Comparison of ENCODE assay signal across 18 cellular contexts in genomic region chr19:5337126-5337525, GRCh38. TPM values are rescaled to one million over a fixed set of nuclear protein-coding genes. Genes with fewer than 3 reads are reported as not detected.
DNase-seq lines count a peak whose midpoint lies in the region; ATAC-seq and TF ChIP-seq lines count a peak whose summit lies in the region.
"Had no signal": no experiment of that assay in that cellular context is flagged by ENCODE, and none has a peak within 500 bp of the region (broad histone marks: within the 10 kb centered on the region; RNA-seq: fewer than 3 reads in every experiment).

No MANE protein-coding gene starts in this region.

- peaks cover 68% of the 10 kb centered on the region for H3K27me3 ChIP-seq in CD4-positive, alpha-beta T cell (ENCODE audit: control insufficient read depth, insufficient read depth, low read length)
- no peaks in the 10 kb centered on the region for H3K27me3 ChIP-seq in WERI-Rb-1 (ENCODE audit: insufficient read depth, low read depth, severe bottlenecking)
- H3K27me3 ChIP-seq in H9 (ENCODE audit: insufficient read depth, low read length), result peaks cover 6% of the 10 kb centered on the region

- H3K18ac ChIP-seq in H9 (ENCODE audit: insufficient read length, low read depth, low read length), result no peak overlapping the region

- no peak overlapping the region for H2BK15ac ChIP-seq in H9 (ENCODE audit: low read depth, low read length)

- H3K4me2 ChIP-seq in H9 (ENCODE audit: insufficient read depth, insufficient read length, low read length), result no peak overlapping the region
- H3K4me2 ChIP-seq: A549 had no signal

- H3K36me3 Mint-ChIP-seq in CD4-positive, alpha-beta T cell (ENCODE audit: low read depth), result no peaks in the 10 kb centered on the region
- no peaks in the 10 kb centered on the region for H3K36me3 Mint-ChIP-seq in nephron (ENCODE audit: low read depth)
- no peaks in the 10 kb centered on the region for H3K36me3 Mint-ChIP-seq in osteocyte (ENCODE audit: unreplicated experiment)
- peaks cover 10 to 29% (median 11%) of the 10 kb centered on the region in 3 experiments; a peak in 6 of 7 replicates for H3K36me3 Mint-ChIP-seq in H9 (ENCODE audit: insufficient read depth in 1 of 3, low read depth in 3 of 3)
- H3K36me3 Mint-ChIP-seq: CD8-positive, alpha-beta memory T cell had no signal

- no peak overlapping the region for H3K9ac ChIP-seq in H9 (ENCODE audit: extremely low read depth, insufficient read length, low read length)

- no peak overlapping the region for H2BK20ac ChIP-seq in H9 (ENCODE audit: low read depth, low read length, poor library complexity, severe bottlenecking)

- intact Hi-C loops in CD4-positive, alpha-beta T cell (cut with DNase I, micrococcal nuclease), result no loop called here

- H3K4ac ChIP-seq in H9 (ENCODE audit: low read depth, low read length), result no peak overlapping the region

- no peak overlapping the region for H3K27ac ChIP-seq in CD4-positive, alpha-beta T cell (ENCODE audit: low read depth, low read length)
- H3K27ac ChIP-seq in WERI-Rb-1 (peak overlapping the region; percentile 71), H9 (ENCODE audit: insufficient read length, low read depth, low read length) (no peak overlapping the region)
- H3K27ac ChIP-seq: A549, HL-60, Peyer's patch, SJSA1 had no signal

- H3K79me2 ChIP-seq in H9 (ENCODE audit: insufficient read depth, low read length), result peaks cover 30% of the 10 kb centered on the region; the same call in 1 of the 2 replicates

- peaks cover 3% of the 10 kb centered on the region for H3K79me1 ChIP-seq in H9 (ENCODE audit: insufficient read depth, low read depth, low read length, poor library complexity, severe bottlenecking)

- no peaks in the 10 kb centered on the region for H3K4me1 ChIP-seq in H9 (ENCODE audit: insufficient read depth, low read length)

- H3K23me2 ChIP-seq in H9 (ENCODE audit: insufficient read length, low read depth, low read length, poor library complexity, severe bottlenecking), result peaks cover 10% of the 10 kb centered on the region

- WGBS in H9 (ENCODE audit: extremely low coverage, insufficient read length, low lambda C conversion rate), result no CpG with 5 or more reads among the region's 24 CpGs

- CTCF ChIA-PET in CD4-positive, alpha-beta T cell (lab: Charles Lee), result no interaction called here

- no peak overlapping the region for H2BK120ac ChIP-seq in H9 (ENCODE audit: low read depth, low read length, poor library complexity, severe bottlenecking)

- no peaks in the 10 kb centered on the region for H3K9me3 ChIP-seq in CD4-positive, alpha-beta T cell (ENCODE audit: control insufficient read depth, low read length)
- no peaks in the 10 kb centered on the region for H3K9me3 ChIP-seq in WERI-Rb-1 (ENCODE audit: severe bottlenecking)
- H3K9me3 ChIP-seq in H9 (ENCODE audit: control insufficient read depth, low read depth, low read length), result no peaks in the 10 kb centered on the region
- H3K9me3 ChIP-seq: A549; BLaER1 treated with 17β-estradiol and CSF1 and Interleukin-3, amounts not matched to agents 10 nM and 100 nM had no signal

- H2BK5ac ChIP-seq in H9 (ENCODE audit: insufficient read length, low read length), result no peak overlapping the region

- H3K27me3 Mint-ChIP-seq in CD4-positive, alpha-beta T cell, result peaks cover 66% of the 10 kb centered on the region
- H3K27me3 Mint-ChIP-seq in nephron (ENCODE audit: low read depth), result peaks cover 66% of the 10 kb centered on the region
- H3K27me3 Mint-ChIP-seq in osteocyte (ENCODE audit: unreplicated experiment), result peaks cover 22% of the 10 kb centered on the region
- peaks cover 14% of the 10 kb centered on the region for H3K27me3 Mint-ChIP-seq in H9 (ENCODE audit: low read depth)

- no peaks in the 10 kb centered on the region for H3K9me3 Mint-ChIP-seq in CD4-positive, alpha-beta T cell
- no peaks in the 10 kb centered on the region for H3K9me3 Mint-ChIP-seq in nephron
- H3K9me3 Mint-ChIP-seq in osteocyte (ENCODE audit: unreplicated experiment), result no peaks in the 10 kb centered on the region
- peaks cover 4 to 5% of the 10 kb centered on the region in 2 experiments; a peak in 4 of 5 replicates for H3K9me3 Mint-ChIP-seq in H9

- H2BK12ac ChIP-seq in H9 (ENCODE audit: insufficient read length, low read depth, low read length), result no peak overlapping the region

- H3K4me3 Mint-ChIP-seq in CD4-positive, alpha-beta T cell, result peak overlapping the region; percentile 25
- peak overlapping the region in 2 of 3 experiments; percentile 47 to 72 for H3K4me3 Mint-ChIP-seq in nephron
- H3K4me3 Mint-ChIP-seq in osteocyte (ENCODE audit: unreplicated experiment), result no peak overlapping the region
- H3K4me3 Mint-ChIP-seq in H9, result peak overlapping the region in 1 of 2 experiments; percentile 90; a peak in 3 of 5 replicates

- H3K4me3 ChIP-seq in WERI-Rb-1 (ENCODE audit: low read depth, low read length), result no peak overlapping the region
- H3K4me3 ChIP-seq: A549, Peyer's patch, SJSA1 had no signal

- POLR2A ChIA-PET in CD4-positive, alpha-beta T cell (lab: Charles Lee), result no interaction called here

- H3K4me1 Mint-ChIP-seq in CD4-positive, alpha-beta T cell (ENCODE audit: low read depth), result peaks cover 27% of the 10 kb centered on the region
- peaks cover 23% of the 10 kb centered on the region for H3K4me1 Mint-ChIP-seq in nephron
- peaks cover 9% of the 10 kb centered on the region for H3K4me1 Mint-ChIP-seq in osteocyte (ENCODE audit: unreplicated experiment)
- peaks cover 25 to 39% of the 10 kb centered on the region in 2 experiments for H3K4me1 Mint-ChIP-seq in H9

- no peak for ATAC-seq in CD4-positive, alpha-beta T cell (ENCODE audit: poor library complexity)
- ATAC-seq in GM21367 (IDR thresholded peaks at IDR 0.05; ENCODE audit: unreplicated experiment), result no peak
- ATAC-seq: A549 had no signal

- no peak overlapping the region for H3K14ac ChIP-seq in H9 (ENCODE audit: insufficient read depth, low read length)

- no peak overlapping the region for H4K91ac ChIP-seq in H9 (ENCODE audit: insufficient read length, low read depth, low read length)

- no peak overlapping the region for H3K56ac ChIP-seq in H9 (ENCODE audit: insufficient read length, low read depth, low read length)

- no peak overlapping the region for H4K8ac ChIP-seq in H9 (replicated peaks; ENCODE audit: insufficient read length, low read depth, low read length)

- H4K20me1 ChIP-seq in H9 (ENCODE audit: control insufficient read depth, insufficient read depth, insufficient read length), result no peaks in the 10 kb centered on the region

- no peak for TF ChIP-seq CTCF in CD4-positive, alpha-beta T cell (IDR thresholded peaks at IDR 0.05)
- TF ChIP-seq CTCF in WERI-Rb-1 (IDR thresholded peaks at IDR 0.05; ENCODE audit: low read depth, low read length) (no peak), nephron (IDR thresholded peaks at IDR 0.05; ENCODE audit: unreplicated experiment in 3 of 3) (no peak), osteocyte (IDR thresholded peaks at IDR 0.05) (no peak), H9 (conservative IDR thresholded peaks at IDR 0.05) (no peak)

- H3T11ph ChIP-seq in H9 (ENCODE audit: low read length), result no peak overlapping the region

- H3K36me3 ChIP-seq in WERI-Rb-1, result peaks cover 12% of the 10 kb centered on the region
- H3K36me3 ChIP-seq: BLaER1 treated with 17β-estradiol and CSF1 and Interleukin-3, amounts not matched to agents 10 nM and 100 nM; Peyer's patch; SJSA1 had no signal

- H2AFZ ChIP-seq in H9 (ENCODE audit: low read length), result no peak overlapping the region

- no peak overlapping the region for H2AK5ac ChIP-seq in H9 (ENCODE audit: insufficient read length, low read length)

- no peak for DNase-seq in CD4-positive, alpha-beta T cell
- DNase-seq in WERI-Rb-1 (no peak), putamen (ENCODE audit: low spot score) (peak; percentile 72), osteocyte (ENCODE audit: extremely low spot score, unreplicated experiment) (no peak), H9 (no peak), GM19240 (ENCODE audit: insufficient read length, low spot score) (no peak)
- DNase-seq: CD8-positive, alpha-beta memory T cell; DMS53; EL; NCI-H1092 treated with DMSO at 0.1 percent for 48 hours; NCI-H1694; Peyer's patch had no signal

- no peak overlapping the region for H3K27ac Mint-ChIP-seq in CD4-positive, alpha-beta T cell
- H3K27ac Mint-ChIP-seq in nephron, result no peak overlapping the region
- H3K27ac Mint-ChIP-seq in osteocyte (ENCODE audit: unreplicated experiment), result no peak overlapping the region
- H3K27ac Mint-ChIP-seq in H9, result peak overlapping the region in 1 of 3 experiments; percentile 81; a peak in 1 of 7 replicates

- no peak overlapping the region for H3K23ac ChIP-seq in H9 (ENCODE audit: insufficient read length, low read depth, low read length)

- H4K5ac ChIP-seq in H9 (ENCODE audit: insufficient read length, low read depth, low read length), result no peak overlapping the region

RNA-seq across cellular contexts. Expression of gene PTPRS, which starts 3.5 kb away (rescaled TPM):
- 1 to 10 TPM; 5.3 to 6.3 TPM for total RNA-seq in CD4-positive, alpha-beta T cell
- total RNA-seq in osteocyte, result 182 and 185 TPM in 2 replicates
- total RNA-seq in H9 (2021), result 182 and 186 TPM in 2 replicates

Comparison
In these comparisons a context has a peak if more than half of its experiments do, and no peak if none do; other contexts are left out.
1. RNA of gene PTPRS, which starts 3.5 kb away (total RNA-seq): 182 to 186 TPM in H9 and 182 to 185 TPM in osteocyte; 5.3 to 6.3 TPM in CD4-positive, alpha-beta T cell; every median in the first group is over 10 times any median in the second.